10 cellular contexts compared by ENCODE assay signal in the genomic region with DNA sequence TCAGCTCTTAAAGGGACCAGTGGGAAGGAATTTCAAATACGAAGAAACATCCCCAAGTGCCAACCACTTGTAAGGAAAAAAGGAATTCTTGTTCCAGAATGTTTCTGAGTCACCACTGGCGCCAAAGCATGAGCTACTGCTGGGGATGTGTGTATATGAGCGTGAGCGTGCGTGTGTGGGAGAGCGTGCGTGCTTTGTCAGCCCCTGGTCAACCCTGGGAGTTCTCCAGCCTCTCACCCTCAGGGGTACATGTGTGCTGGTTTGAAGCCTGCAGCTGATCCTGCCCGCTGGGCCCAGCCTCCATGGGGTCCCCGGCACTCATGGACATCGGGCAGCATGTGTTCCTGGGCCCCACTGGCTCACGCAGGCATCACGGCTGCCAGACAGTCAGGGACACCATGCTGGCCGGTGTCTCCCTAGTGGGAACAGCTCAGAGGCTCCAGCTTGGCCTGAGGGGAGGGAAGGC. TPM values are rescaled to one million over a fixed set of nuclear protein-coding genes. Genes with fewer than 3 reads are reported as not detected.
DNase-seq lines count a peak whose midpoint lies in the region; ATAC-seq and TF ChIP-seq lines count a peak whose summit lies in the region.
"Had no signal": no experiment of that assay in that cellular context is flagged by ENCODE, and none has a peak within 500 bp of the region (broad histone marks: within the 10 kb centered on the region; RNA-seq: fewer than 3 reads in every experiment).

No MANE protein-coding gene starts in this region.

- whole genome bisulfite sequencing in suprapubic skin = 43% methylated on average over 7 of the region's 13 CpGs

- no peaks in the 10 kb centered on the region for H3K9me3 ChIP-seq in suprapubic skin

- peaks cover 75% of the 10 kb centered on the region for H3K4me1 ChIP-seq in suprapubic skin

- TF ChIP-seq EP300 in suprapubic skin (IDR thresholded peaks at IDR 0.05) = no peak

- no peak for TF ChIP-seq CTCF in suprapubic skin (IDR thresholded peaks at IDR 0.05)

- H3K27ac ChIP-seq in layer of hippocampus (ENCODE audit: low read depth, low read length) = peak overlapping the region; percentile 43
- H3K27ac ChIP-seq in suprapubic skin = peak overlapping the region; percentile 50

- H3K4me3 ChIP-seq in suprapubic skin = no peak overlapping the region
- H3K4me3 ChIP-seq: lung had no signal

- no peak for ATAC-seq in GM18517 (IDR thresholded peaks at IDR 0.05; ENCODE audit: unreplicated experiment)
- no peak for ATAC-seq in GM18505 (IDR thresholded peaks at IDR 0.05; ENCODE audit: unreplicated experiment)

- DNase-seq in HK-2 (ENCODE audit: unreplicated experiment) (peak; percentile 57), brain pericyte (ENCODE audit: low read depth, low spot score) (peak; percentile 96), suprapubic skin (ENCODE audit: low spot score in 2 of 2) (no peak), NCI-H1105 (lab: John Stamatoyannopoulos, UW) (no peak), HuH-7 (ENCODE audit: low spot score) (no peak)
- DNase-seq: effector CD4-positive, alpha-beta T cell had no signal

- H3K27me3 ChIP-seq in layer of hippocampus (ENCODE audit: control insufficient read depth, insufficient read depth, low read length) = no peaks in the 10 kb centered on the region
- H3K27me3 ChIP-seq in suprapubic skin = no peaks in the 10 kb centered on the region

- H3K36me3 ChIP-seq in suprapubic skin = no peaks in the 10 kb centered on the region

- TF ChIP-seq POLR2A in suprapubic skin (IDR thresholded peaks at IDR 0.05) (no peak), GM18505 (IDR thresholded peaks at IDR 0.05; ENCODE audit: borderline replicate concordance, extremely low read depth, insufficient read depth, insufficient read length) (no peak)

RNA-seq across cellular contexts. Expression of gene HS6ST1, which starts 17.1 kb away (rescaled TPM):
- total RNA-seq in suprapubic skin = 10 to 100 TPM; 55.7 to 75.0 (median 67.3) TPM

Comparison
In these comparisons a context has a peak if more than half of its experiments do, and no peak if none do; other contexts are left out.
1. DNase-seq: peak in HK-2 (single experiment) and brain pericyte (single experiment); none in suprapubic skin (0 of 2), NCI-H1105 (single experiment) and HuH-7 (single experiment).